In genomic region chr12:109879332-109880048, GRCh38 we compare ENCODE assay signal across 8 cellular contexts. TPM values are rescaled to one million over a fixed set of nuclear protein-coding genes. Genes with fewer than 3 reads are reported as not detected.
DNase-seq lines count a peak whose midpoint lies in the region; ATAC-seq and TF ChIP-seq lines count a peak whose summit lies in the region.

No MANE protein-coding gene starts in this region.

- DNase-seq in GM03348 (ENCODE audit: low spot score) (peak; percentile 48), RWPE1 (ENCODE audit: low spot score) (no peak), esophagus muscularis mucosa (ENCODE audit: extremely low spot score) (no peak), ovary (no peak), medulla oblongata (ENCODE audit: extremely low spot score) (no peak), posterior cingulate gyrus (no peak), NCI-H146 treated with DMSO at 0.1 percent for 48 hours (lab: John Stamatoyannopoulos, UW; ENCODE audit: unreplicated experiment) (no peak), left colon (no peak)

- ATAC-seq in left colon, result no peak

- CTCF ChIA-PET in RWPE1 (lab: Yijun Ruan, JAX), result interaction anchor here (2.7 kb wide), 1 partner anchor 26 kb away, joined by 11 read pairs; no protein-coding TSS in a partner anchor

- no peak for TF ChIP-seq CTCF in RWPE1 (conservative IDR thresholded peaks at IDR 0.05; ENCODE audit: low read depth)
- no peak for TF ChIP-seq CTCF in esophagus muscularis mucosa (IDR thresholded peaks at IDR 0.05)
- no peak for TF ChIP-seq CTCF in ovary (IDR thresholded peaks at IDR 0.05)

- H3K9me3 ChIP-seq in esophagus muscularis mucosa (no peaks in the 10 kb centered on the region), ovary (no peaks in the 10 kb centered on the region)

- POLR2A ChIA-PET in RWPE1 (lab: Yijun Ruan, JAX; ENCODE audit: low non-redundant PET), result interaction anchor here (0.6 kb wide), 1 partner anchor 24 kb away, joined by 3 read pairs; no protein-coding TSS in a partner anchor

- TF ChIP-seq POLR2A in esophagus muscularis mucosa (IDR thresholded peaks at IDR 0.05; ENCODE audit: low read depth) (no peak), ovary (IDR thresholded peaks at IDR 0.05) (no peak)

- H3K27ac ChIP-seq in RWPE1, result peak overlapping the region; percentile 70
- peak overlapping the region; percentile 76 to 84 (median 83) for H3K27ac ChIP-seq in esophagus muscularis mucosa (replicated peaks in 1 of 4)
- H3K27ac ChIP-seq in ovary, result peak overlapping the region in 1 of 2 donors; percentile 63

- TF ChIP-seq EP300 in esophagus muscularis mucosa (IDR thresholded peaks at IDR 0.05), result no peak
- no peak for TF ChIP-seq EP300 in ovary (IDR thresholded peaks at IDR 0.05)

- peaks cover 24 to 43% (median 32%) of the 10 kb centered on the region in 4 donors for H3K4me1 ChIP-seq in esophagus muscularis mucosa
- H3K4me1 ChIP-seq in ovary (ENCODE audit: insufficient read depth), result peaks cover 4% of the 10 kb centered on the region

- H3K36me3 ChIP-seq in esophagus muscularis mucosa, result no peaks in the 10 kb centered on the region
- no peaks in the 10 kb centered on the region for H3K36me3 ChIP-seq in ovary

- intact Hi-C loops in esophagus muscularis mucosa (cut with DNase I) (loop anchor here (1.0 kb wide), 1 partner anchor 74 kb away; no protein-coding TSS in a partner anchor), ovary (cut with DNase I) (loop anchor here in 1 of 4 donors (5.0 kb wide), 1 partner anchor 72 kb away; no protein-coding TSS in a partner anchor), posterior cingulate gyrus (cut with DNase I) (loop anchor here (1.0 kb wide), 3 partner anchors 21 to 74 kb away; partner anchors contain the start of gene TCHP), left colon (cut with DNase I, micrococcal nuclease) (no loop called here)

- H3K27me3 ChIP-seq in esophagus muscularis mucosa, result no peaks in the 10 kb centered on the region
- no peaks in the 10 kb centered on the region for H3K27me3 ChIP-seq in ovary

- peak overlapping the region; percentile 83 to 92 (median 86) for H3K4me3 ChIP-seq in esophagus muscularis mucosa
- H3K4me3 ChIP-seq in ovary, result peak overlapping the region; percentile 68

- 7% methylated on average over 13 of the region's 14 CpGs for WGBS in esophagus muscularis mucosa
- WGBS in ovary, 3 donors, result 5 to 7% (median 6%) methylated on average over 14 of the region's 14 CpGs

RNA-seq across cellular contexts. Expression of gene GLTP, which starts 0.9 kb away (rescaled TPM):
- total RNA-seq in esophagus muscularis mucosa (10 to 100 TPM; 37.0 to 47.7 (median 39.6) TPM), ovary (10 to 100 TPM; 15.5 to 36.7 (median 26.3) TPM), left colon (100 to 1,000 TPM in 1 of 2 donors, 10 to 100 TPM in 1; 95.0 to 128 TPM)
- polyA plus RNA-seq in ovary, result 10 to 100 TPM; 17.2 to 37.2 TPM

RNA-seq across cellular contexts. Expression of gene TCHP, which starts 20.6 kb away (rescaled TPM):
- total RNA-seq in esophagus muscularis mucosa, result 10 to 100 TPM; 17.1 to 31.6 (median 21.0) TPM
- 10 to 100 TPM; 14.8 to 21.6 (median 19.9) TPM for total RNA-seq in ovary
- polyA plus RNA-seq in ovary, result 10 to 100 TPM; 11.2 to 15.2 TPM
- total RNA-seq in left colon, result 10 to 100 TPM; 15.0 to 17.2 TPM

RNA-seq across cellular contexts. Expression of gene TRPV4, which starts 46.3 kb away (rescaled TPM):
- total RNA-seq in esophagus muscularis mucosa (under 1 TPM; under 0.01 to 0.63 (median 0.35) TPM), ovary (1 to 10 TPM in 1 of 7 donors, under 1 TPM in 5, not detected in 1; 0.12 to 2.4 (median 0.35) TPM), left colon (under 1 TPM; 0.09 to 0.36 TPM)
- polyA plus RNA-seq in ovary, result under 1 TPM; 0.53 to 0.95 TPM

Comparison
In these comparisons a context has a peak if more than half of its experiments do, and no peak if none do; other contexts are left out.
1. intact Hi-C loops: an anchor here in esophagus muscularis mucosa (1.0 kb wide) and posterior cingulate gyrus (1.0 kb wide); none called in left colon.